9 cellular contexts compared by ENCODE assay signal in the genomic region with DNA sequence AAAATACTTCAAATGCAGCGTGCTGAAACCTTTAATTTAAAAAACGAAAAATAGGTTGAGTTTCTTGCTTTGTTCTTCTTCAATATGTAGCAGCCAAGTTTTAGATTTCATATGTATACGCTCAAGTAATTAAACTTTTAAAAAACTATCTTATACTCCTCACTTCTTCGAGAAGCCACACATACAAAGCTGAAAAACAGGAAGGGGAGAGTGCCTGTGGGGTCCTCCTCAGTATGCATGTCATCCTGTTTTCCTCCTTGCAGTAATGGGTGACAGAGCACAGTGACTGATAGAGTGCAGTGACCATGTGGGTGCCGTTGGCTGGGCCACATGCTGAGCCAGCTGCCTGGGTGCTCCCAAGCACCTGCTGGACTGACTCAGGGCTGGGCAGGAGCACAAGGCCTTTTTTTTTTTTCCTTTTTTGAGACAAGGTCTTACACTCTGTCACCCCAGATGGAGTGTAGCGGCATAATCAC. TPM values are rescaled to one million over a fixed set of nuclear protein-coding genes. Genes with fewer than 3 reads are reported as not detected.
DNase-seq lines count a peak whose midpoint lies in the region; ATAC-seq, FAIRE-seq and TF ChIP-seq lines count a peak whose summit lies in the region.
"Had no signal": no experiment of that assay in that cellular context is flagged by ENCODE, and none has a peak within 500 bp of the region (broad histone marks: within the 10 kb centered on the region; RNA-seq: fewer than 3 reads in every experiment).

No MANE protein-coding gene starts in this region.

- H3K36me3 ChIP-seq in OCI-LY1 (ENCODE audit: insufficient read depth, low read length) (peaks cover 18% of the 10 kb centered on the region; the same call in 1 of the 2 replicates), stomach smooth muscle (ENCODE audit: control insufficient read depth in 2 of 2, insufficient read depth in 2 of 2, low read length in 2 of 2) (peaks cover 17 to 19% of the 10 kb centered on the region in 2 donors)

- H3K4me3 ChIP-seq in OCI-LY1 (ENCODE audit: low read depth, low read length, poor library complexity, severe bottlenecking), result peak overlapping the region; percentile 36
- H3K4me3 ChIP-seq in dorsolateral prefrontal cortex, result peak overlapping the region in 14 of 59 donors; percentile 1 to 37 (median 24)
- no peak overlapping the region for H3K4me3 ChIP-seq in stomach smooth muscle (ENCODE audit: low read length in 2 of 2)

- no peak for DNase-seq in left cardiac atrium
- no peak for DNase-seq in Right ventricle myocardium inferior (ENCODE audit: missing footprints)
- no peak for DNase-seq in dorsolateral prefrontal cortex
- no peak for DNase-seq in left lobe of liver (ENCODE audit: low spot score)
- no peak for DNase-seq in HTR-8/SVneo (ENCODE audit: insufficient read length, low spot score)
- DNase-seq in GM20000 (ENCODE audit: low spot score), result no peak

- H3K4me1 ChIP-seq in OCI-LY1 (ENCODE audit: insufficient read depth, low read length, severe bottlenecking) (peaks cover 43% of the 10 kb centered on the region), stomach smooth muscle (ENCODE audit: control insufficient read depth, insufficient read depth, low read length) (peaks cover 7% of the 10 kb centered on the region)

- H3F3A ChIP-seq in OCI-LY1 (ENCODE audit: insufficient read depth, low read length), result no peaks in the 10 kb centered on the region

- no peak for FAIRE-seq in HTR-8/SVneo (lab: Jason Lieb, UNC)

- H3K27me3 ChIP-seq in OCI-LY1 (ENCODE audit: insufficient read depth, low read length) (no peaks in the 10 kb centered on the region), dorsolateral prefrontal cortex (no peaks in the 10 kb centered on the region), stomach smooth muscle (ENCODE audit: control insufficient read depth in 1 of 2, insufficient read depth in 2 of 2, low read length in 2 of 2) (no peaks in the 10 kb centered on the region)

- peak overlapping the region; percentile 56 for H3K4me2 ChIP-seq in OCI-LY1 (ENCODE audit: low read length)

- no peak overlapping the region for H2AFZ ChIP-seq in OCI-LY1 (ENCODE audit: low read length)

- no peaks in the 10 kb centered on the region for H3K79me2 ChIP-seq in OCI-LY1 (ENCODE audit: insufficient read depth, low read length)

- H3K9ac ChIP-seq in OCI-LY1 (ENCODE audit: low read length) (peak overlapping the region; percentile 42; the same call in 1 of the 2 replicates), stomach smooth muscle (ENCODE audit: low read length in 2 of 2) (peak overlapping the region in 1 of 2 donors; percentile 55)

- no peaks in the 10 kb centered on the region for H4K20me1 ChIP-seq in OCI-LY1 (ENCODE audit: insufficient read depth, low read length)

- TF ChIP-seq CTCF in OCI-LY1 (IDR thresholded peaks at IDR 0.05; ENCODE audit: low read length) (no peak), dorsolateral prefrontal cortex (IDR thresholded peaks at IDR 0.05 in 54 of 56, conservative IDR thresholded peaks at IDR 0.05 in 2 of 56; ENCODE audit: low read depth in 1 of 56, partially characterized antibody in 56 of 56) (no peak), GM20000 (IDR thresholded peaks at IDR 0.05; ENCODE audit: extremely low read depth, missing control alignments) (no peak)

- no peaks in the 10 kb centered on the region for H3K9me2 ChIP-seq in OCI-LY1 (ENCODE audit: low read depth, low read length)

- H3K9me3 ChIP-seq in OCI-LY1 (ENCODE audit: low read length), result no peaks in the 10 kb centered on the region
- no peaks in the 10 kb centered on the region for H3K9me3 ChIP-seq in stomach smooth muscle (ENCODE audit: control insufficient read depth in 2 of 2, low read length in 2 of 2)

- peak overlapping the region; percentile 87 for H3K27ac ChIP-seq in OCI-LY1 (ENCODE audit: low read depth, low read length, poor library complexity, severe bottlenecking)
- H3K27ac ChIP-seq in dorsolateral prefrontal cortex, result peak overlapping the region in 36 of 59 donors; percentile 1 to 75 (median 45)
- H3K27ac ChIP-seq in stomach smooth muscle (ENCODE audit: low read length), result peak overlapping the region; percentile 37

- intact Hi-C loops in left cardiac atrium (cut with DNase I), result no loop called here
- intact Hi-C loops in Right ventricle myocardium inferior (cut with DNase I), result no loop called here
- intact Hi-C loops in dorsolateral prefrontal cortex (cut with DNase I), result no loop called here

- ATAC-seq in left cardiac atrium, result peak; percentile 23 to 24
- ATAC-seq in Right ventricle myocardium inferior, result no peak
- no peak for ATAC-seq in left lobe of liver
- ATAC-seq: Panc1 had no signal

RNA-seq across cellular contexts. Expression of gene UXS1, which starts 33.3 kb away (rescaled TPM):
- 10 to 100 TPM; 25.7 to 27.6 TPM for total RNA-seq in left cardiac atrium
- total RNA-seq in Right ventricle myocardium inferior, result 27.4 TPM
- 10 to 100 TPM; 37.5 to 89.4 (median 64.7) TPM for total RNA-seq in dorsolateral prefrontal cortex
- total RNA-seq in left lobe of liver, result 7.5 TPM

Comparison
In these comparisons a context has a peak if more than half of its experiments do, and no peak if none do; other contexts are left out.
1. ATAC-seq: peak in left cardiac atrium (2 of 2); none in Right ventricle myocardium inferior (single experiment) and left lobe of liver (single experiment).
2. H3K27ac ChIP-seq: peak in every context shown above with its lines; median percentile 87 in OCI-LY1; 45 in dorsolateral prefrontal cortex; 37 in stomach smooth muscle.